In the genomic region with DNA sequence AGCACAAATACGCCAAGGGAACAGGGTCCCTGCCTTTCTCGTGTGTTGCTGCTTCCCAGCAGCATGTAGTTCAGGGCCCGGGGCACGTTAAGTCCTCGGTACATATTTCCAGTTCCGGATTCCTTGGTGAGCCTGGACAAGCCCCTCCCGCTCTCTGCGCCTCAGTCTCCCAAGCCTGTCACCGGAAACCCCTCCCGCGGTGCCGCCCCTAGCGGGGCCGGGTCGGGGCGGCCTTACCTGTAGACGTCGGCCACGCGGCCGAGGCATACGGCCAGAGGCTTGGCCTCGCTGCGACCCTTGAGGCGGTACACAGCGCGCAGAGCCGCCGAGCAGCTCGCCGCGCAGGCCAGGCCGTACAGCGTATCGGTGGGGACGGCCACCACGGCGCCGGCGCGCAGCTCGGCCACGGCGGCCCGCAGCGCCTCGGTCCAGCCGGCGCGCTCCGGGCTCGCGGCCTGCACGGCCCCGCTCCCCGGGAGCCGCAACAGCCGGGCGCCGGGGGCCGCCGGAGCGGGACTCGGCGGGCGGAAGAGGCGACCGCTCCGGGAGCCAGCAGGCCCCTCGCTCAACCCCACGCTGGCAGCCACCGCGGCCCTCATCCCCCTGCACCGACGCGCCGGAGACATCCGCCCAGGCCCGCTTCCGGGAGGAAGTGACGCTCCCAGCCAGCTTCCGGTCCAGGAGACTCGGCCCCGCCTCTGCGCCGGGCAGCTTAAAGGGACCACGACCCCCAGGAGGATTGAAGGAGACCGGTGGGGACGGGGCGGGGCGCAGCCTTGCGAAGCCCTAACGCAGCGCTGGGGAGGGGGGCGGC, we compare ENCODE assay signal across 8 cellular contexts. TPM values are rescaled to one million over a fixed set of nuclear protein-coding genes. Genes with fewer than 3 reads are reported as not detected.
DNase-seq lines count a peak whose midpoint lies in the region; ATAC-seq and TF ChIP-seq lines count a peak whose summit lies in the region.

A gene (plus strand): TSS at position 236 of the 814 bp plus-strand sequence. CDS start 615 bp downstream, outside the sequence.
A gene with protein sequence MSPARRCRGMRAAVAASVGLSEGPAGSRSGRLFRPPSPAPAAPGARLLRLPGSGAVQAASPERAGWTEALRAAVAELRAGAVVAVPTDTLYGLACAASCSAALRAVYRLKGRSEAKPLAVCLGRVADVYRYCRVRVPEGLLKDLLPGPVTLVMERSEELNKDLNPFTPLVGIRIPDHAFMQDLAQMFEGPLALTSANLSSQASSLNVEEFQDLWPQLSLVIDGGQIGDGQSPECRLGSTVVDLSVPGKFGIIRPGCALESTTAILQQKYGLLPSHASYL (minus strand): TSS at position 654 of the 814 bp plus-strand sequence. CDS start 28 bp downstream, at position 626.

- H3K9me3 ChIP-seq in iPS-18a (ENCODE audit: control insufficient read depth, low read depth, low read length) (no peaks in the 10 kb centered on the region), skeletal muscle satellite cell (replicated peaks; ENCODE audit: low read length) (no peaks in the 10 kb centered on the region)

- H3K4me3 ChIP-seq in iPS-18a (ENCODE audit: low read length) (peak within 1 kb of the TSS; percentile 97), skeletal muscle satellite cell (ENCODE audit: low read length) (peak within 1 kb of the TSS; percentile 94)

- no peak for TF ChIP-seq CTCF in VCaP (conservative IDR thresholded peaks at IDR 0.05)

- peaks cover 37% of the 10 kb centered on the region for H3K36me3 ChIP-seq in iPS-18a (ENCODE audit: control insufficient read depth, low read depth, low read length)
- H3K36me3 ChIP-seq in skeletal muscle satellite cell (ENCODE audit: insufficient read depth, low read length) = peaks cover 48% of the 10 kb centered on the region

- peak within 1 kb of the TSS; percentile 95 for H3K27ac ChIP-seq in VCaP
- peak within 1 kb of the TSS; percentile 42 for H3K27ac ChIP-seq in iPS-18a (ENCODE audit: low read length)

- peak within 1 kb of the TSS; percentile 78 for H3K9ac ChIP-seq in iPS-18a (ENCODE audit: low read length)
- H3K9ac ChIP-seq in skeletal muscle satellite cell (ENCODE audit: low read depth, low read length) = peak within 1 kb of the TSS; percentile 93

- in situ Hi-C loops in T47D (cut with HindIII; ENCODE audit: low pct_unique_long_range_greater_than_20kb, low sequenced_read_pairs) = no loop called here

- peak; percentile 96 for DNase-seq in 8988T
- peak; percentile 91 for DNase-seq in NCI-H2171 treated with DMSO at 0.1 percent for 48 hours (lab: John Stamatoyannopoulos, UW)
- DNase-seq in T47D (ENCODE audit: low read depth in 1 of 2, low spot score in 1 of 2) = peak; percentile 90 to 95

- peaks cover 9% of the 10 kb centered on the region for H3K4me1 ChIP-seq in iPS-18a (ENCODE audit: control insufficient read depth, low read depth, low read length)
- H3K4me1 ChIP-seq in skeletal muscle satellite cell (ENCODE audit: control insufficient read depth, insufficient read depth, low read length) = peaks cover 25% of the 10 kb centered on the region

- ATAC-seq in GM18861 (IDR thresholded peaks at IDR 0.05; ENCODE audit: unreplicated experiment) (peak; percentile 63), HG03095 (IDR thresholded peaks at IDR 0.05; ENCODE audit: unreplicated experiment) (peak; percentile 80)

- no peaks in the 10 kb centered on the region for H3K27me3 ChIP-seq in iPS-18a (ENCODE audit: control insufficient read depth, insufficient read depth, low read length)
- H3K27me3 ChIP-seq in skeletal muscle satellite cell (ENCODE audit: control insufficient read depth, insufficient read depth, low read length) = no peaks in the 10 kb centered on the region

- H3K4me2 ChIP-seq in skeletal muscle satellite cell (ENCODE audit: low read length) = peak within 1 kb of the TSS; percentile 88

RNA-seq across cellular contexts. Expression of the first gene that starts in this region (rescaled TPM):
- 15.2 and 21.2 TPM in 2 replicates for total RNA-seq in skeletal muscle satellite cell (2012; rRNA removed)

RNA-seq across cellular contexts. Expression of the second gene that starts in this region (rescaled TPM):
- 16.7 and 21.4 TPM in 2 replicates for total RNA-seq in skeletal muscle satellite cell (2012; rRNA removed)

Comparison
In these comparisons a context has a peak if more than half of its experiments do, and no peak if none do; other contexts are left out.
1. Peak in every context shown above with its lines: DNase-seq, ATAC-seq, H3K4me3 ChIP-seq and H3K27ac ChIP-seq.